ENCODE assay signal across 26 cellular contexts in the genomic region with DNA sequence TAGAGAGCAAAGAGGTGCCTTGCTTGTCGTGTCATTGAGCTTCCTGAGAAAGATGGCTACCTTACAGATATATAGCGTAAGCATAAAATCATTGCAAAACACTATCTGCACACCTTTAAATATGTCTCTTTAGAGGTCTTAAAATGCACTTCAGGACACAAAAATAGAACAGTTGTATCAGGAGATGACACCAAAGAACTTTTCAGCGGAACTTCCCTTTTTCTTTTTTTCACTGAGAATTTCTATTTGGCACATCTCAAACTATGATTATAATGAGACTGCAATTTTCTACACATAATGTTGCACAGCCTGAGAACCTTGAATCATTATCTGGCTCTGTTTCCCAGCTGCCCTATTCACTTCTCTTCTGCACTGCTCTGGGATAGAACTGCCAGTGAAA.
A peak's percentile ranks its signal among the peaks of the same experiment; 100 is the strongest.
DNase-seq lines count a peak whose midpoint lies in the region; ATAC-seq and TF ChIP-seq lines count a peak whose summit lies in the region.
"Had no signal": no experiment of that assay in that cellular context is flagged by ENCODE, and none has a peak within 500 bp of the region (broad histone marks: within the 10 kb centered on the region; RNA-seq: fewer than 3 reads in every experiment).

No MANE protein-coding gene starts in this region.

- H3K27ac Mint-ChIP-seq in CD14-positive monocyte (peak overlapping the region; percentile 87 to 97 (median 94)), chondrocyte (ENCODE audit: unreplicated experiment) (no peak overlapping the region)
- peak overlapping the region; percentile 89 to 90 for H3K27ac Mint-ChIP-seq in effector memory CD8-positive, alpha-beta T cell
- H3K27ac Mint-ChIP-seq: activated CD8-positive, alpha-beta T cell treated with anti-CD3 and anti-CD28 coated beads, Interleukin-2, amount 10 ng/mL, durations not matched to agents 7 days and 5 days; activated naive CD8-positive, alpha-beta T cell treated with anti-CD3 and anti-CD28 coated beads, Interleukin-2, amount 10 ng/mL, durations not matched to agents 7 days and 5 days; H9 had no signal

- TF ChIP-seq CTCF in CD14-positive monocyte (IDR thresholded peaks at IDR 0.05) (no peak), chondrocyte (IDR thresholded peaks at IDR 0.05) (no peak)

- peak; percentile 51 for ATAC-seq in GM21723 (IDR thresholded peaks at IDR 0.05; ENCODE audit: unreplicated experiment)
- ATAC-seq in effector memory CD8-positive, alpha-beta T cell (replicated peaks), result no peak
- ATAC-seq in GM19452 (IDR thresholded peaks at IDR 0.05; ENCODE audit: unreplicated experiment), result no peak
- ATAC-seq: activated CD8-positive, alpha-beta T cell treated with anti-CD3 and anti-CD28 coated beads, Interleukin-2, amount 10 ng/mL, durations not matched to agents 7 days and 5 days; K562; left lung; Panc1; psoas muscle had no signal

- DNase-seq in CD14-positive monocyte (ENCODE audit: low spot score), result no peak
- peak; percentile 74 for DNase-seq in OCI-M1 (lab: John Stamatoyannopoulos, UW)
- DNase-seq in effector memory CD8-positive, alpha-beta T cell, result no peak
- DNase-seq in HCEC 1CT, result no peak
- no peak for DNase-seq in chondrocyte (ENCODE audit: low spot score)
- DNase-seq in NCI-H748 treated with DMSO at 0.1 percent for 48 hours (lab: John Stamatoyannopoulos, UW), result no peak
- DNase-seq: ACHN; activated CD4-positive, alpha-beta T cell treated with anti-CD3 and anti-CD28 coated beads for 1 hour; activated CD8-positive, alpha-beta T cell treated with anti-CD3 and anti-CD28 coated beads, Interleukin-2, amount 10 ng/mL, durations not matched to agents 7 days and 5 days; activated effector memory CD4-positive, alpha-beta T cell treated with Interleukin-2 at 50 U/mL for 16 hours; activated naive CD8-positive, alpha-beta T cell treated with anti-CD3 and anti-CD28 coated beads, Interleukin-2, amount 10 ng/mL, durations not matched to agents 7 days and 5 days; dorsolateral prefrontal cortex; H9; mesendoderm; MG63; nucleus accumbens; psoas muscle; SHP77 treated with DMSO at 0.1 percent for 48 hours; sigmoid colon; stimulated activated CD4-positive, alpha-beta T cell treated with anti-CD3 and anti-CD28 coated beads, Interleukin-4, amount 100 ng/mL, for 24 hours; stimulated activated naive CD4-positive, alpha-beta T cell had no signal

- H3K4me3 Mint-ChIP-seq in CD14-positive monocyte, result peak overlapping the region; percentile 61 to 85
- H3K4me3 Mint-ChIP-seq in effector memory CD8-positive, alpha-beta T cell, result peak overlapping the region; percentile 56 to 73
- H3K4me3 Mint-ChIP-seq in chondrocyte (ENCODE audit: unreplicated experiment), result no peak overlapping the region
- H3K4me3 Mint-ChIP-seq: activated CD8-positive, alpha-beta T cell treated with anti-CD3 and anti-CD28 coated beads, Interleukin-2, amount 10 ng/mL, durations not matched to agents 7 days and 5 days; activated naive CD8-positive, alpha-beta T cell treated with anti-CD3 and anti-CD28 coated beads, Interleukin-2, amount 10 ng/mL, durations not matched to agents 7 days and 5 days; H9 had no signal

- H3K9me3 Mint-ChIP-seq in CD14-positive monocyte (peaks cover 15 to 30% (median 25%) of the 10 kb centered on the region in 7 donors), chondrocyte (ENCODE audit: low read depth) (peaks cover 28% of the 10 kb centered on the region)
- H3K9me3 Mint-ChIP-seq in effector memory CD8-positive, alpha-beta T cell, result peaks cover 6 to 22% of the 10 kb centered on the region in 2 donors

- intact Hi-C loops in CD14-positive monocyte (cut with micrococcal nuclease), result no loop called here

- H3K27me3 Mint-ChIP-seq in CD14-positive monocyte (ENCODE audit: low read depth in 3 of 3) (no peaks in the 10 kb centered on the region), chondrocyte (ENCODE audit: low read depth) (no peaks in the 10 kb centered on the region)
- H3K27me3 Mint-ChIP-seq in effector memory CD8-positive, alpha-beta T cell, result no peaks in the 10 kb centered on the region
- H3K27me3 Mint-ChIP-seq: activated naive CD8-positive, alpha-beta T cell treated with anti-CD3 and anti-CD28 coated beads, Interleukin-2, amount 10 ng/mL, durations not matched to agents 7 days and 5 days had no signal

- H3K36me3 Mint-ChIP-seq in CD14-positive monocyte (peaks cover 25 to 29% of the 10 kb centered on the region in 2 donors), chondrocyte (ENCODE audit: low read depth) (peaks cover 12% of the 10 kb centered on the region)
- peaks cover 4% of the 10 kb centered on the region for H3K36me3 Mint-ChIP-seq in effector memory CD8-positive, alpha-beta T cell (ENCODE audit: insufficient read depth)

- H3K4me1 Mint-ChIP-seq in CD14-positive monocyte, result peaks cover 72% of the 10 kb centered on the region
- H3K4me1 Mint-ChIP-seq in effector memory CD8-positive, alpha-beta T cell (ENCODE audit: low read depth in 2 of 2), result peaks cover 56 to 75% of the 10 kb centered on the region in 2 donors
- H3K4me1 Mint-ChIP-seq in chondrocyte (ENCODE audit: low read depth), result peaks cover 8% of the 10 kb centered on the region
